Comparison of ENCODE assay signal across 8 cellular contexts in the genomic region with DNA sequence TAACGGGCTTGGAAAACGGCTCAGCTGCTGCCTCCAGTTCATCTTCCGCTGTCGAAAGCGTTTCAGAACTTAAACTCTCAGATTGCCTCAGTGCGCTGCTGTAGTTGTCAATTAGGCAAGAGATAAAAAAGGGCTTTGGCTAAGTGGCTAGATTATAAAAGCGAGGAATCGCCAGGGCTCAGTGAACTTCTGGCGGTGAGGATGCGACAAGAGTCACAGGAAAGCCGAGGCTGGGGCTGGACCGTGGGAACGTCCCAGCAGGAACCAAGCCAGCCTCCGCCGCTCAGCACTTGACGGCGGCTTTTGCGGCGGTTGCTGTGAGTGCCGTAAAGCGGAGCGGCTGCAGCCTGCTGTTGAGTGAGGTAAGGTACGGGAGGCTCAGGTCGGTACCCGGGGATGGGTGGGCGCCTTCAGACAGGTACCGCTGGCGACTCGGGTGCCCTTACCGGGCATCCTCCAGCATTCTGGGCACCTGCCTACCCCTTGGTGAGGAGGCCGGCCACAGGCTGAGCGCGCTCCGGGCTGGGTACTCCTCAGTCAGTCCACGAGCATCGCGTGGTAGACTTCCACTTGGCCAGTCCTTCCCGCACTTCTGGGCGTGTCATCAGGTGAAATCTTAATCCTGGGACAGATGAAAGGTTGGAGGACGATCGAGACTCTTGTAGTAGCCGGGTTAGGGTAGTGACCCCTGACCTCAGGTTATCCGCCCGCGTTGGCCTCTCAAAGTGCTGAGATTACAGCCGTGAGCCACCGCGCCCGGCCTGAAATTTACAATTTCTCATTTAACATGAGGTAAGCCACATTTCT. TPM values are rescaled to one million over a fixed set of nuclear protein-coding genes. Genes with fewer than 3 reads are reported as not detected.
DNase-seq lines count a peak whose midpoint lies in the region; FAIRE-seq and TF ChIP-seq lines count a peak whose summit lies in the region.

A gene (plus strand): TSS at position 328 of the 807 bp plus-strand sequence. CDS start 16,902 bp downstream, outside the sequence.

- H3K36me3 ChIP-seq in H7 (replicated peaks; ENCODE audit: control insufficient read depth, insufficient read depth, low read length): no peaks in the 10 kb centered on the region
- H3K36me3 ChIP-seq in Loucy (ENCODE audit: insufficient read depth, low read length): no peaks in the 10 kb centered on the region
- H3K36me3 ChIP-seq in SJCRH30: peaks cover 4% of the 10 kb centered on the region; the same call in 1 of the 2 replicates
- no peaks in the 10 kb centered on the region for H3K36me3 ChIP-seq in neutrophil

- H3K9ac ChIP-seq in Loucy (ENCODE audit: low read depth, low read length, poor library complexity, severe bottlenecking): peak within 1 kb of the TSS; percentile 63

- H3K27ac ChIP-seq in SJCRH30 (peak within 1 kb of the TSS; percentile 35; the same call in 1 of the 2 replicates), neutrophil (peak within 1 kb of the TSS; percentile 31), substantia nigra (ENCODE audit: low read depth, low read length, poor library complexity, severe bottlenecking) (peak within 1 kb of the TSS; percentile 70)

- H3K27me3 ChIP-seq in H7 (ENCODE audit: control insufficient read depth, insufficient read depth, low read length) (peaks cover 3% of the 10 kb centered on the region; the same call in 1 of the 2 replicates), Loucy (ENCODE audit: insufficient read depth, low read length, poor library complexity, severe bottlenecking) (no peaks in the 10 kb centered on the region), SJCRH30 (no peaks in the 10 kb centered on the region), neutrophil (no peaks in the 10 kb centered on the region)

- no peaks in the 10 kb centered on the region for H3F3A ChIP-seq in Loucy (ENCODE audit: low read depth)

- no peaks in the 10 kb centered on the region for H3K9me2 ChIP-seq in Loucy (replicated peaks; ENCODE audit: low read depth, low read length)

- TF ChIP-seq CTCF in Loucy (conservative IDR thresholded peaks at IDR 0.05; ENCODE audit: low read length) (no peak), neutrophil (IDR thresholded peaks at IDR 0.05) (no peak)

- H3K4me2 ChIP-seq in Loucy (ENCODE audit: low read depth, low read length, poor library complexity, severe bottlenecking): peak within 1 kb of the TSS; percentile 87

- FAIRE-seq in G401.6 (lab: Jason Lieb, UNC) (peak; percentile 25), frontal cortex (lab: Jason Lieb, UNC) (no peak)

- peak within 1 kb of the TSS; percentile 90 for H3K4me3 ChIP-seq in H7 (ENCODE audit: insufficient read depth, low read depth, low read length)
- H3K4me3 ChIP-seq in Loucy (ENCODE audit: low read length, poor library complexity, severe bottlenecking): peak within 1 kb of the TSS; percentile 78
- peak within 1 kb of the TSS; percentile 93 for H3K4me3 ChIP-seq in SJCRH30
- peak within 1 kb of the TSS; percentile 68 to 71 for H3K4me3 ChIP-seq in neutrophil (ENCODE audit: low read depth in 1 of 2, low read length in 1 of 2)

- H3K4me1 ChIP-seq in Loucy (ENCODE audit: insufficient read depth, low read length, poor library complexity, severe bottlenecking) (peaks cover 6% of the 10 kb centered on the region), SJCRH30 (no peaks in the 10 kb centered on the region), neutrophil (ENCODE audit: control insufficient read depth in 1 of 2, insufficient read depth in 1 of 2, low read depth in 1 of 2, low read length in 1 of 2) (peaks cover 7 to 10% of the 10 kb centered on the region in 2 experiments)

- no peaks in the 10 kb centered on the region for H4K20me1 ChIP-seq in Loucy (ENCODE audit: insufficient read depth, low read length, poor library complexity, severe bottlenecking)

- peak; percentile 88 for DNase-seq in H7
- DNase-seq in SJCRH30: peak; percentile 86 to 91
- DNase-seq in activated gamma-delta T cell treated with anti-CD3 and anti-CD28 coated beads, Interleukin-2, amount 50 U/mL, for 16 hours (ENCODE audit: low read depth): peak; percentile 61
- peak; percentile 41 to 75 for DNase-seq in frontal cortex (ENCODE audit: low spot score in 2 of 2)
- DNase-seq in substantia nigra (lab: John Stamatoyannopoulos, UW): peak in 48 of 49 donors; percentile 10 to 88 (median 76)

- H2AFZ ChIP-seq in Loucy (ENCODE audit: low read length): peak within 1 kb of the TSS; percentile 90

- peaks cover 12% of the 10 kb centered on the region for H3K79me2 ChIP-seq in Loucy (ENCODE audit: insufficient read depth, low read length)

- H3K9me3 ChIP-seq in Loucy (ENCODE audit: insufficient read depth, low read depth, low read length) (no peaks in the 10 kb centered on the region; the same call in 1 of the 2 replicates), SJCRH30 (replicated peaks) (peaks cover 10% of the 10 kb centered on the region), neutrophil (no peaks in the 10 kb centered on the region)

RNA-seq across cellular contexts. Expression of the gene that starts here (rescaled TPM):
- total RNA-seq in H7 (2014; rRNA removed; shearing (Covaris generic)): 8.9 and 18.6 TPM in 2 replicates
- total RNA-seq in SJCRH30 (2014; rRNA removed; shearing (Covaris generic)): 22.2 and 28.4 TPM in 2 replicates
- total RNA-seq in frontal cortex: 21.2 TPM

Comparison
In these comparisons a context has a peak if more than half of its experiments do, and no peak if none do; other contexts are left out.
1. Peak in every context shown above with its lines: DNase-seq, H3K4me3 ChIP-seq and H3K27ac ChIP-seq.